11 cellular contexts compared by ENCODE assay signal in the genomic region with DNA sequence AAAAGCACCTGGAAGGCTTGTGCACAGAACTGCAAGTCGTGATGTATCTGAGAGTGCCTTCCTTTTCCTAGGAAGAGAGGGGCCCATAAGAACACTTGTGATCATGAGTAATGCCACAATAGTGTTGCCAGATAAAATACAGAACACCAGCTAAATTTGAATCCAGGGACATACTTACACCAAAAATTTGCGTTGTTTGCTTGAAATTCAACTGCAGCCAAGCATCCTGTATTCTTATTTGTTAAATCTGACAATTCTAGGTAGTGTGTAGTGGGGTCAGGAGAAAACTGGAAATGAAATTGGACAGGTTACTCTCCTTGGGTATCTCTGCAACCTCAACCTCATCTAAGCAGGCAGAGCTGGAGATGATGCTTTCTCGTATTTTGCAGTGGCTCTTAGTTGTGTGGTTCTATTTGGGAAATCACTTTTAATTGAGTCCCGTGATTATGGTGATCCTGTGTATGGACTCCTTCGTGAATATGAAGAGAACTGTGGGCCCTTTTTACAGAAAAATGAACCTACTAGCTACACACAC. TPM values are rescaled to one million over a fixed set of nuclear protein-coding genes. Genes with fewer than 3 reads are reported as not detected.
DNase-seq lines count a peak whose midpoint lies in the region; ATAC-seq, FAIRE-seq and TF ChIP-seq lines count a peak whose summit lies in the region.
"Had no signal": no experiment of that assay in that cellular context is flagged by ENCODE, and none has a peak within 500 bp of the region (broad histone marks: within the 10 kb centered on the region; RNA-seq: fewer than 3 reads in every experiment).

No MANE protein-coding gene starts in this region.

- H3K4me2 ChIP-seq in KMS-11 (no peak overlapping the region), GM12878 (ENCODE audit: control insufficient read depth, insufficient read depth) (no peak overlapping the region; the same call in 1 of the 2 replicates), mesendoderm (ENCODE audit: low read length) (no peak overlapping the region)

- RAD21 ChIA-PET in GM12878 (lab: Charles Lee; ENCODE audit: unreplicated experiment), result interaction anchor here (0.6 to 5.7 kb wide), 24 partner anchors 9 to 303 kb away, joined by 3 to 70 read pairs (median 5); a partner anchor contains a TSS

- in situ Hi-C loops in GM12878 (cut with MboI), result loop anchor here (5.0 kb wide), 2 partner anchors 123 to 288 kb away; no protein-coding TSS in a partner anchor

- H3K27ac ChIP-seq in KMS-11, result no peak overlapping the region
- no peak overlapping the region for H3K27ac ChIP-seq in GM12878 (ENCODE audit: control insufficient read depth, insufficient read depth)
- H3K27ac ChIP-seq in mesendoderm (ENCODE audit: low read depth, low read length), result no peak overlapping the region
- H3K27ac ChIP-seq: body of pancreas had no signal

- no peak for TF ChIP-seq POLR2A in GM12878 (IDR thresholded peaks at IDR 0.05; ENCODE audit: low read depth, low read length)

- 16% methylated on average over 5 of the region's 5 CpGs for WGBS in GM12878 (ENCODE audit: insufficient coverage, insufficient replicate concordance, low lambda C conversion rate, missing lambda C conversion rate)
- WGBS in mesendoderm (ENCODE audit: extremely low coverage, insufficient coverage, low lambda C conversion rate), result no CpG with 5 or more reads among the region's 5 CpGs

- H3K4me3 Mint-ChIP-seq in activated CD8-positive, alpha-beta memory T cell treated with anti-CD3 and anti-CD28 coated beads, Interleukin-2, amount 10 ng/mL, durations not matched to agents 7 days and 5 days, result peak overlapping the region; percentile 36
- H3K4me3 Mint-ChIP-seq in stimulated activated naive B cell treated with anti-CD40 and anti-IgM and Interleukin-4, amounts not matched to agents 10 μg/mL and 1 μg/mL and 100 μg/mL, for 72 hours, result peak overlapping the region; percentile 46 to 48

- no peaks in the 10 kb centered on the region for H3K79me1 ChIP-seq in mesendoderm (ENCODE audit: low read length)

- CTCF ChIA-PET in activated CD8-positive, alpha-beta memory T cell treated with anti-CD3 and anti-CD28 coated beads, Interleukin-2, amount 10 ng/mL, durations not matched to agents 7 days and 5 days (lab: Charles Lee), result interaction anchor here (0.7 to 33.6 kb wide), 37 partner anchors 8 to 302 kb away, joined by 3 to 734 read pairs (median 4); a partner anchor contains a TSS
- CTCF ChIA-PET in GM12878 (lab: Yijun Ruan, JAX), result interaction anchor here (0.6 to 21.7 kb wide), 43 partner anchors 8 to 304 kb away, joined by 3 to 483 read pairs (median 4); a partner anchor contains a TSS

- no peaks in the 10 kb centered on the region; the same call in 1 of the 2 replicates for H3K27me3 ChIP-seq in KMS-11 (ENCODE audit: insufficient read depth, low read depth)
- no peaks in the 10 kb centered on the region for H3K27me3 ChIP-seq in GM12878 (replicated peaks in 1 of 2; ENCODE audit: control insufficient read depth in 2 of 2, insufficient read depth in 2 of 2, low read length in 1 of 2)
- no peaks in the 10 kb centered on the region for H3K27me3 ChIP-seq in mesendoderm (ENCODE audit: insufficient read depth, low read length, poor library complexity)
- H3K27me3 ChIP-seq: body of pancreas had no signal

- H3K9ac ChIP-seq in KMS-11, result no peak overlapping the region
- H3K9ac ChIP-seq in GM12878 (ENCODE audit: control insufficient read depth, insufficient read depth, low read length), result no peak overlapping the region
- H3K9ac ChIP-seq in mesendoderm (ENCODE audit: low read length), result no peak overlapping the region

- no peak for DNase-seq in activated CD8-positive, alpha-beta memory T cell treated with anti-CD3 and anti-CD28 coated beads, Interleukin-2, amount 10 ng/mL, durations not matched to agents 7 days and 5 days
- no peak for DNase-seq in activated CD8-positive, alpha-beta memory T cell treated with anti-CD3 and anti-CD28 coated beads, Interleukin-2, amount 50 U/mL, for 48 hours
- DNase-seq in GM12878 (ENCODE audit: low read depth, low spot score), result no peak
- DNase-seq in stimulated activated naive B cell treated with anti-CD40 and anti-IgM and Interleukin-4, amounts not matched to agents 10 μg/mL and 1 μg/mL and 100 μg/mL, for 72 hours, result no peak
- DNase-seq in mesendoderm, result no peak
- no peak for DNase-seq in AG08396 (ENCODE audit: low spot score)
- DNase-seq: left cardiac atrium, NCI-H187 had no signal

- no peak for FAIRE-seq in GM12878 (lab: Jason Lieb, UNC)

- peaks cover 33% of the 10 kb centered on the region for H3K4me1 Mint-ChIP-seq in activated CD8-positive, alpha-beta memory T cell treated with anti-CD3 and anti-CD28 coated beads, Interleukin-2, amount 10 ng/mL, durations not matched to agents 7 days and 5 days
- H3K4me1 Mint-ChIP-seq in stimulated activated naive B cell treated with anti-CD40 and anti-IgM and Interleukin-4, amounts not matched to agents 10 μg/mL and 1 μg/mL and 100 μg/mL, for 72 hours, result peaks cover 32 to 41% of the 10 kb centered on the region in 2 donors

- H3K36me3 Mint-ChIP-seq in activated CD8-positive, alpha-beta memory T cell treated with anti-CD3 and anti-CD28 coated beads, Interleukin-2, amount 10 ng/mL, durations not matched to agents 7 days and 5 days, result peaks cover 7% of the 10 kb centered on the region
- H3K36me3 Mint-ChIP-seq in stimulated activated naive B cell treated with anti-CD40 and anti-IgM and Interleukin-4, amounts not matched to agents 10 μg/mL and 1 μg/mL and 100 μg/mL, for 72 hours, result peaks cover 11 to 15% of the 10 kb centered on the region in 2 donors

- TF ChIP-seq EP300 in GM12878 (IDR thresholded peaks at IDR 0.05; ENCODE audit: borderline replicate concordance in 1 of 2, control insufficient read depth in 1 of 2, low read depth in 2 of 2, low read length in 2 of 2), result 0 out of 4 replicates have a peak, but pooled peaks of 1 of the 2 experiments have one; percentile 32

- H2AFZ ChIP-seq in KMS-11 (ENCODE audit: low read depth), result no peak overlapping the region
- peak overlapping the region; percentile 68 for H2AFZ ChIP-seq in GM12878 (ENCODE audit: control insufficient read depth, low read depth, low read length)

- no peaks in the 10 kb centered on the region; the same call in 1 of the 2 replicates for H3K36me3 ChIP-seq in KMS-11 (ENCODE audit: insufficient read depth)
- H3K36me3 ChIP-seq in GM12878 (ENCODE audit: control insufficient read depth in 2 of 2, insufficient read depth in 2 of 2, low read length in 1 of 2), result peaks cover 2 to 7% of the 10 kb centered on the region in 2 experiments; a peak in 3 of 4 replicates
- peaks cover 2% of the 10 kb centered on the region for H3K36me3 ChIP-seq in mesendoderm (ENCODE audit: control insufficient read depth, insufficient read depth, low read length)

- H4K20me1 ChIP-seq in KMS-11 (ENCODE audit: insufficient read depth) (no peaks in the 10 kb centered on the region), GM12878 (ENCODE audit: control insufficient read depth, insufficient read depth) (no peaks in the 10 kb centered on the region)

- no peak overlapping the region for H3K23ac ChIP-seq in mesendoderm (ENCODE audit: low read length)

- no peak overlapping the region for H3K56ac ChIP-seq in mesendoderm (ENCODE audit: low read length)

- H3K18ac ChIP-seq in mesendoderm (ENCODE audit: low read length), result no peak overlapping the region

- H2AK5ac ChIP-seq in mesendoderm (ENCODE audit: low read length), result no peak overlapping the region

- peak; percentile 55 for ATAC-seq in activated CD8-positive, alpha-beta memory T cell treated with anti-CD3 and anti-CD28 coated beads, Interleukin-2, amount 10 ng/mL, durations not matched to agents 7 days and 5 days
- ATAC-seq in GM12878 (peak; percentile 11), GM21528 (IDR thresholded peaks at IDR 0.05; ENCODE audit: low FRiP score, unreplicated experiment) (no peak)
- ATAC-seq in stimulated activated naive B cell treated with anti-CD40 and anti-IgM and Interleukin-4, amounts not matched to agents 10 μg/mL and 1 μg/mL and 100 μg/mL, for 72 hours (replicated peaks), result peak; percentile 28 to 29
- ATAC-seq: left cardiac atrium had no signal

- intact Hi-C loops in GM12878 (cut with micrococcal nuclease; ENCODE audit: unreplicated experiment), result loop anchor here (1.0 to 10.0 kb wide), 2 partner anchors 81 to 125 kb away; no protein-coding TSS in a partner anchor

- H4K5ac ChIP-seq in mesendoderm (ENCODE audit: low read length), result no peak overlapping the region

- TF ChIP-seq CTCF in KMS-11 (conservative IDR thresholded peaks at IDR 0.05; ENCODE audit: low read depth, low read length) (peak; percentile 20), GM12878 (IDR thresholded peaks at IDR 0.05 in 2 of 3, conservative IDR thresholded peaks at IDR 0.05 in 1 of 3; ENCODE audit: control insufficient read depth in 2 of 3, extremely low read depth in 1 of 3, insufficient read depth in 1 of 3, low read depth in 3 of 3, low read length in 3 of 3) (no peak)

- SMC1A ChIA-PET in GM12878 (lab: Charles Lee; ENCODE audit: uncharacterized antibody, unreplicated experiment), result interaction anchor here (0.6 to 10.0 kb wide), 34 partner anchors 8 to 260 kb away, joined by 3 to 121 read pairs (median 6); a partner anchor contains a TSS

- H2BK5ac ChIP-seq in mesendoderm (ENCODE audit: low read length), result no peak overlapping the region

- no peak for TF ChIP-seq RAD21 in GM12878 (IDR thresholded peaks at IDR 0.05; ENCODE audit: insufficient read depth, low read depth, low read length)

- H3K4ac ChIP-seq in mesendoderm (ENCODE audit: low read depth, low read length), result no peak overlapping the region

- POLR2A ChIA-PET in GM12878 (lab: Charles Lee), result interaction anchor here (0.7 to 2.4 kb wide), 7 partner anchors 20 to 130 kb away, joined by 3 to 12 read pairs (median 7); a partner anchor contains a TSS

- no peak overlapping the region for H4K8ac ChIP-seq in mesendoderm (ENCODE audit: low read depth, low read length)

- H3K4me1 ChIP-seq in KMS-11 (ENCODE audit: low read depth, poor library complexity, severe bottlenecking), result peaks cover 6% of the 10 kb centered on the region
- H3K4me1 ChIP-seq in GM12878 (ENCODE audit: control insufficient read depth, insufficient read depth, low read length), result peaks cover 17% of the 10 kb centered on the region
- H3K4me1 ChIP-seq in mesendoderm (ENCODE audit: control insufficient read depth, low read depth, low read length), result no peaks in the 10 kb centered on the region

- no peaks in the 10 kb centered on the region for H3K79me2 ChIP-seq in KMS-11 (ENCODE audit: insufficient read depth, low read depth)
- H3K79me2 ChIP-seq in GM12878 (ENCODE audit: control insufficient read depth, insufficient read depth, low read length), result no peaks in the 10 kb centered on the region
- H3K79me2 ChIP-seq in mesendoderm (ENCODE audit: control insufficient read depth, insufficient read depth, low read length), result no peaks in the 10 kb centered on the region

- no peak overlapping the region for H2BK15ac ChIP-seq in mesendoderm (replicated peaks; ENCODE audit: low read depth)

- peak overlapping the region; percentile 83 for H3K27ac Mint-ChIP-seq in activated CD8-positive, alpha-beta memory T cell treated with anti-CD3 and anti-CD28 coated beads, Interleukin-2, amount 10 ng/mL, durations not matched to agents 7 days and 5 days
- peak overlapping the region; percentile 38 for H3K27ac Mint-ChIP-seq in stimulated activated naive B cell treated with anti-CD40 and anti-IgM and Interleukin-4, amounts not matched to agents 10 μg/mL and 1 μg/mL and 100 μg/mL, for 72 hours

- H3K9me3 ChIP-seq in GM12878 (replicated peaks; ENCODE audit: control insufficient read depth, insufficient read depth, low read length), result no peaks in the 10 kb centered on the region
- H3K9me3 ChIP-seq: body of pancreas had no signal

- BruUV-seq in GM12878 (replicated peaks; lab: Mats Ljungman, UMichigan), result no TSS peak

- no peak overlapping the region for H2BK120ac ChIP-seq in mesendoderm (ENCODE audit: low read depth, low read length)

- no peaks in the 10 kb centered on the region for H3K9me3 Mint-ChIP-seq in activated CD8-positive, alpha-beta memory T cell treated with anti-CD3 and anti-CD28 coated beads, Interleukin-2, amount 10 ng/mL, durations not matched to agents 7 days and 5 days (ENCODE audit: low read depth)
- H3K9me3 Mint-ChIP-seq in stimulated activated naive B cell treated with anti-CD40 and anti-IgM and Interleukin-4, amounts not matched to agents 10 μg/mL and 1 μg/mL and 100 μg/mL, for 72 hours, result no peaks in the 10 kb centered on the region

- no peaks in the 10 kb centered on the region for H3K27me3 Mint-ChIP-seq in activated CD8-positive, alpha-beta memory T cell treated with anti-CD3 and anti-CD28 coated beads, Interleukin-2, amount 10 ng/mL, durations not matched to agents 7 days and 5 days
- H3K27me3 Mint-ChIP-seq in stimulated activated naive B cell treated with anti-CD40 and anti-IgM and Interleukin-4, amounts not matched to agents 10 μg/mL and 1 μg/mL and 100 μg/mL, for 72 hours, result peaks cover 0 to 4% of the 10 kb centered on the region in 2 donors

- H3K4me3 ChIP-seq in KMS-11 (IDR thresholded peaks at IDR 0.05; ENCODE audit: insufficient read depth, low read depth, low read length) (no peak overlapping the region), GM12878 (no peak overlapping the region), mesendoderm (ENCODE audit: low read length) (no peak overlapping the region)
- H3K4me3 ChIP-seq: body of pancreas had no signal

RNA-seq across cellular contexts. Expression of a gene that starts 12.0 kb away (rescaled TPM):
- total RNA-seq in activated CD8-positive, alpha-beta memory T cell treated with anti-CD3 and anti-CD28 coated beads, Interleukin-2, amount 10 ng/mL, durations not matched to agents 7 days and 5 days, result 10 to 100 TPM; 47.3 to 78.1 TPM
- 20.3 and 24.2 TPM in 2 replicates for total RNA-seq in GM12878 (2013; cell fraction: nucleolus; rRNA removed)
- total RNA-seq in GM12878 (2014; rRNA removed) (54.8 and 61.1 TPM in 2 replicates), GM12878 (2014; rRNA removed; fragmentation: Illumina TruSeq; extraction: Trizol) (42.4 and 43.3 TPM in 2 replicates), GM12878 (2021) (39.5 and 46.2 TPM in 2 replicates)
- 36.2 TPM for polyA plus RNA-seq in GM12878 (2011; ENCODE audit: low read depth)
- polyA plus RNA-seq in GM12878 (2011; rRNA removed) (34.4 and 55.3 TPM in 2 replicates), GM12878 (2014; fragmentation: Illumina TruSeq; extraction: Trizol) (51.9 and 58.0 TPM in 2 replicates), GM12878 (2014; fragmentation: Nextera tagmentation; extraction: Ambion mirVana) (10 to 100 TPM; 40.0 to 44.4 TPM), GM12878 (2014; rRNA removed) (48.1 and 51.3 TPM in 2 replicates), GM12878 (2016; fragmentation: Nextera tagmentation; extraction: Ambion mirVana) (100 to 1,000 TPM; 106 to 113 TPM)
- 55.6 and 57.9 TPM in 2 replicates for polyA plus RNA-seq in GM12878 (2011; cell fraction: cytosol; rRNA removed)
- polyA plus RNA-seq in GM12878 (2011; cell fraction: nucleus; rRNA removed), result 60.1 and 74.9 TPM in 2 replicates
- 30.7 and 48.1 TPM in 2 replicates for polyA plus RNA-seq in GM12878 (2012)
- 42.2 and 43.6 TPM in 2 replicates for polyA minus RNA-seq in GM12878 (2011; rRNA and poly(A)+ RNA removed)
- polyA minus RNA-seq in GM12878 (2011; cell fraction: cytosol; rRNA and poly(A)+ RNA removed), result 18.4 and 21.6 TPM in 2 replicates
- 31.4 and 38.0 TPM in 2 replicates for polyA minus RNA-seq in GM12878 (2011; cell fraction: nucleus; rRNA and poly(A)+ RNA removed)
- 59.4 TPM for polyA plus RNA-seq in mesendoderm (2013, experiment 1 of 2)
- 58.0 TPM for polyA plus RNA-seq in mesendoderm (2013, experiment 2 of 2)

RNA-seq across cellular contexts. Expression of a gene that starts 17.9 kb away (rescaled TPM):
- 10 to 100 TPM; 49.7 to 51.5 TPM for total RNA-seq in activated CD8-positive, alpha-beta memory T cell treated with anti-CD3 and anti-CD28 coated beads, Interleukin-2, amount 10 ng/mL, durations not matched to agents 7 days and 5 days
- total RNA-seq in GM12878 (2013; cell fraction: nucleolus; rRNA removed), result 86.4 and 107 TPM in 2 replicates
- total RNA-seq in GM12878 (2014; rRNA removed) (56.7 and 64.0 TPM in 2 replicates), GM12878 (2014; rRNA removed; fragmentation: Illumina TruSeq; extraction: Trizol) (39.5 and 39.9 TPM in 2 replicates), GM12878 (2021) (45.8 and 50.1 TPM in 2 replicates)
- 22.3 TPM for polyA plus RNA-seq in GM12878 (2011; ENCODE audit: low read depth)
- polyA plus RNA-seq in GM12878 (2011; rRNA removed) (55.8 and 80.4 TPM in 2 replicates), GM12878 (2014; fragmentation: Illumina TruSeq; extraction: Trizol) (41.6 and 45.4 TPM in 2 replicates), GM12878 (2014; fragmentation: Nextera tagmentation; extraction: Ambion mirVana) (10 to 100 TPM; 35.1 to 39.0 TPM), GM12878 (2014; rRNA removed) (34.5 and 43.7 TPM in 2 replicates), GM12878 (2016; fragmentation: Nextera tagmentation; extraction: Ambion mirVana) (10 to 100 TPM; 65.9 to 76.3 TPM)
- polyA plus RNA-seq in GM12878 (2011; cell fraction: cytosol; rRNA removed), result 55.1 and 82.5 TPM in 2 replicates
- 50.5 and 54.2 TPM in 2 replicates for polyA plus RNA-seq in GM12878 (2011; cell fraction: nucleus; rRNA removed)
- polyA plus RNA-seq in GM12878 (2012), result 26.3 and 35.4 TPM in 2 replicates
- polyA minus RNA-seq in GM12878 (2011; rRNA and poly(A)+ RNA removed), result 65.1 and 93.8 TPM in 2 replicates
- polyA minus RNA-seq in GM12878 (2011; cell fraction: cytosol; rRNA and poly(A)+ RNA removed), result 34.7 and 42.1 TPM in 2 replicates
- polyA minus RNA-seq in GM12878 (2011; cell fraction: nucleus; rRNA and poly(A)+ RNA removed), result 27.9 and 43.3 TPM in 2 replicates
- 16.4 TPM for polyA plus RNA-seq in mesendoderm (2013, experiment 1 of 2)
- polyA plus RNA-seq in mesendoderm (2013, experiment 2 of 2), result 17.2 TPM
